1 cellular context compared by ENCODE assay signal in the genomic region with DNA sequence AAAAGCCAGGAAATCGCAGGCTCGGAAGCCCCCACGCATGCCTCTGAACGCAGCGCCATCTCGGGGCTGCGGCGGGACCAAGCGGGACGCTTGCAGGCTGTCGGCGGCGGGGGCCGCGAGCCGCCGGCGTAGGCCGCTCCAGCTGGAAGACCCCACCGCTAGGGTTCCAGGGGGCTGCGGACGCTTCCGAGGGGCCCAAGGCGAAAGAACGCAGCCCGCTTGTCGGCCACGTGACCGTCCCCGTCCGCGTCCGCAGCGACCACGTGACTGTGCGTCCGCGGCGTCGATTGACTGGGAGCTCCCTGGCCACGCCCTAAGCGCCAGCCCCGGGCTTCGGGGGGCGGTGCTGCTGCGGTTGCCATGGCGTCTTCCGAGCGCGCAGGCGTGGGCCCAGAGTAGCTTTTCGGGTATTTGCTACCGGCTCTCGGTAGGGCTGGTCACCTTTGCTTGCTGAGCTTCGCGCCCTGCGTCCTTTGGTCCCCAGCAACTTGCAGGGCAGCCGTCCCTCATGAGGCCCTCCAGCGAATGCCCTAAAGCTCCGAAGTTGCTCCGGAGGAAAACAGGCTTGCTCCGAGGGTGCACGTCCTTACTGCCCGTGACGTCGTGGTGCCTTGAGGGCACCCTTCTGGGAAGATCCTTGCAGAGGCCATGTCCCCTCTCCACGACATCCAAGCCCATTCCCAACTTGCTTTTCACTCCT.
TF ChIP-seq lines count a peak whose summit lies in the region.

No MANE protein-coding gene starts in this region.

TF ChIP-seq in HEK293, 187 proteins besides CTCF, POLR2A, EP300 and RAD21 (continued from another document):
- TF ChIP-seq ZNF274 (IDR thresholded peaks at IDR 0.05; ENCODE audit: low read length) (no peak), ZNF274 (tag by site-specific recombination; IDR thresholded peaks at IDR 0.05; ENCODE audit: borderline replicate concordance) (no peak), ZNF114 (tag by site-specific recombination; IDR thresholded peaks at IDR 0.05) (no peak), KLF1 (tag by site-specific recombination; IDR thresholded peaks at IDR 0.05) (peak; percentile 72), MYNN (tag by site-specific recombination; IDR thresholded peaks at IDR 0.05; ENCODE audit: borderline replicate concordance) (no peak), ZSCAN18 (tag by site-specific recombination; IDR thresholded peaks at IDR 0.05) (no peak), GLIS1 (tag by site-specific recombination; IDR thresholded peaks at IDR 0.05) (no peak), KLF7 (tag by site-specific recombination; IDR thresholded peaks at IDR 0.05; ENCODE audit: borderline replicate concordance) (no peak), ZNF416 (tag by site-specific recombination; IDR thresholded peaks at IDR 0.05) (no peak), SP3 (tag by site-specific recombination; IDR thresholded peaks at IDR 0.05) (peak; percentile 81), ZNF169 (tag by site-specific recombination; IDR thresholded peaks at IDR 0.05) (no peak), ZBTB1 (tag by site-specific recombination; IDR thresholded peaks at IDR 0.05) (no peak), ZNF777 (tag by site-specific recombination; IDR thresholded peaks at IDR 0.05; ENCODE audit: borderline replicate concordance) (peak; percentile 85; the same call in 1 of the 2 replicates), ZNF350 (tag by site-specific recombination; IDR thresholded peaks at IDR 0.05) (no peak)
- TF ChIP-seq, protein P1, sequence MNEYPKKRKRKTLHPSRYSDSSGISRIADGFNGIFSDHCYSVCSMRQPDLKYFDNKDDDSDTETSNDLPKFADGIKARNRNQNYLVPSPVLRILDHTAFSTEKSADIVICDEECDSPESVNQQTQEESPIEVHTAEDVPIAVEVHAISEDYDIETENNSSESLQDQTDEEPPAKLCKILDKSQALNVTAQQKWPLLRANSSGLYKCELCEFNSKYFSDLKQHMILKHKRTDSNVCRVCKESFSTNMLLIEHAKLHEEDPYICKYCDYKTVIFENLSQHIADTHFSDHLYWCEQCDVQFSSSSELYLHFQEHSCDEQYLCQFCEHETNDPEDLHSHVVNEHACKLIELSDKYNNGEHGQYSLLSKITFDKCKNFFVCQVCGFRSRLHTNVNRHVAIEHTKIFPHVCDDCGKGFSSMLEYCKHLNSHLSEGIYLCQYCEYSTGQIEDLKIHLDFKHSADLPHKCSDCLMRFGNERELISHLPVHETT (tag by site-specific recombination; IDR thresholded peaks at IDR 0.05), result no peak; the same call in 1 of the 2 replicates
- TF ChIP-seq, protein P2, sequence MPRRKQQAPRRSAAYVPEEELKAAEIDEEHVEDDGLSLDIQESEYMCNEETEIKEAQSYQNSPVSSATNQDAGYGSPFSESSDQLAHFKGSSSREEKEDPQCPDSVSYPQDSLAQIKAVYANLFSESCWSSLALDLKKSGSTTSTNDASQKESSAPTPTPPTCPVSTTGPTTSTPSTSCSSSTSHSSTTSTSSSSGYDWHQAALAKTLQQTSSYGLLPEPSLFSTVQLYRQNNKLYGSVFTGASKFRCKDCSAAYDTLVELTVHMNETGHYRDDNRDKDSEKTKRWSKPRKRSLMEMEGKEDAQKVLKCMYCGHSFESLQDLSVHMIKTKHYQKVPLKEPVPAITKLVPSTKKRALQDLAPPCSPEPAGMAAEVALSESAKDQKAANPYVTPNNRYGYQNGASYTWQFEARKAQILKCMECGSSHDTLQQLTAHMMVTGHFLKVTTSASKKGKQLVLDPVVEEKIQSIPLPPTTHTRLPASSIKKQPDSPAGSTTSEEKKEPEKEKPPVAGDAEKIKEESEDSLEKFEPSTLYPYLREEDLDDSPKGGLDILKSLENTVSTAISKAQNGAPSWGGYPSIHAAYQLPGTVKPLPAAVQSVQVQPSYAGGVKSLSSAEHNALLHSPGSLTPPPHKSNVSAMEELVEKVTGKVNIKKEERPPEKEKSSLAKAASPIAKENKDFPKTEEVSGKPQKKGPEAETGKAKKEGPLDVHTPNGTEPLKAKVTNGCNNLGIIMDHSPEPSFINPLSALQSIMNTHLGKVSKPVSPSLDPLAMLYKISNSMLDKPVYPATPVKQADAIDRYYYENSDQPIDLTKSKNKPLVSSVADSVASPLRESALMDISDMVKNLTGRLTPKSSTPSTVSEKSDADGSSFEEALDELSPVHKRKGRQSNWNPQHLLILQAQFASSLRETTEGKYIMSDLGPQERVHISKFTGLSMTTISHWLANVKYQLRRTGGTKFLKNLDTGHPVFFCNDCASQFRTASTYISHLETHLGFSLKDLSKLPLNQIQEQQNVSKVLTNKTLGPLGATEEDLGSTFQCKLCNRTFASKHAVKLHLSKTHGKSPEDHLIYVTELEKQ (tag by site-specific recombination; IDR thresholded peaks at IDR 0.05; ENCODE audit: borderline replicate concordance), result no peak
- TF ChIP-seq, protein P3, sequence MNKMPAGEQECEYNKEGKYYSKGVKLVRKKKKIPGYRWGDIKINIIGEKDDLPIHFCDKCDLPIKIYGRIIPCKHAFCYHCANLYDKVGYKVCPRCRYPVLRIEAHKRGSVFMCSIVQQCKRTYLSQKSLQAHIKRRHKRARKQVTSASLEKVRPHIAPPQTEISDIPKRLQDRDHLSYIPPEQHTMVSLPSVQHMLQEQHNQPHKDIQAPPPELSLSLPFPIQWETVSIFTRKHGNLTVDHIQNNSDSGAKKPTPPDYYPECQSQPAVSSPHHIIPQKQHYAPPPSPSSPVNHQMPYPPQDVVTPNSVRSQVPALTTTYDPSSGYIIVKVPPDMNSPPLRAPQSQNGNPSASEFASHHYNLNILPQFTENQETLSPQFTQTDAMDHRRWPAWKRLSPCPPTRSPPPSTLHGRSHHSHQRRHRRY (tag by site-specific recombination; IDR thresholded peaks at IDR 0.05), result no peak
